Comparison of ENCODE assay signal across 12 cellular contexts in genomic region chr18:59142274-59142673, GRCh38. TPM values are rescaled to one million over a fixed set of nuclear protein-coding genes. Genes with fewer than 3 reads are reported as not detected.
A peak's percentile ranks its signal among the peaks of the same experiment; 100 is the strongest.
DNase-seq lines count a peak whose midpoint lies in the region; ATAC-seq, FAIRE-seq and TF ChIP-seq lines count a peak whose summit lies in the region.
"Had no signal": no experiment of that assay in that cellular context is flagged by ENCODE, and none has a peak within 500 bp of the region (broad histone marks: within the 10 kb centered on the region; RNA-seq: fewer than 3 reads in every experiment).

No MANE protein-coding gene starts in this region.

- H3K4me3 ChIP-seq in mucosa of stomach (ENCODE audit: low read length), result no peak overlapping the region
- H3K4me3 ChIP-seq: left lung, uterus had no signal

- H3K9me3 Mint-ChIP-seq in activated B cell treated with CpG ODN at 0.5 μM for 24 hours, result no peaks in the 10 kb centered on the region

- no peaks in the 10 kb centered on the region for H3K36me3 ChIP-seq in mucosa of stomach (ENCODE audit: control insufficient read depth, insufficient read depth, low read length)
- H3K36me3 ChIP-seq: left lung, uterus had no signal

- CTCF ChIA-PET in activated B cell treated with CpG ODN at 0.5 μM for 24 hours (lab: Charles Lee), result interaction anchor here (1.3 kb wide), 1 partner anchor 56 kb away, joined by 4 read pairs; no protein-coding TSS in a partner anchor

- H3K27me3 Mint-ChIP-seq in activated B cell treated with CpG ODN at 0.5 μM for 24 hours, result no peaks in the 10 kb centered on the region

- peak; percentile 71 for FAIRE-seq in GM12892 (lab: Jason Lieb, UNC)
- FAIRE-seq: frontal cortex had no signal

- intact Hi-C loops in activated B cell treated with CpG ODN at 0.5 μM for 24 hours (cut with micrococcal nuclease), result loop anchor here (5.0 kb wide), 1 partner anchor 485 kb away; no protein-coding TSS in a partner anchor

- TF ChIP-seq CTCF in activated B cell treated with CpG ODN at 0.5 μM for 24 hours (IDR thresholded peaks at IDR 0.05), result no peak

- no peak for TF ChIP-seq POLR2A in GM12892 (IDR thresholded peaks at IDR 0.05; ENCODE audit: low read depth, low read length)

- peaks cover 13% of the 10 kb centered on the region for H3K4me1 ChIP-seq in mucosa of stomach (ENCODE audit: control insufficient read depth, insufficient read depth, low read length)
- H3K4me1 ChIP-seq: uterus had no signal

- H3K9me3 ChIP-seq in mucosa of stomach (ENCODE audit: control insufficient read depth, low read length), result no peaks in the 10 kb centered on the region
- H3K9me3 ChIP-seq: left lung, uterus had no signal

- H3K27me3 ChIP-seq in mucosa of stomach (ENCODE audit: control insufficient read depth, insufficient read depth, low read length), result no peaks in the 10 kb centered on the region
- H3K27me3 ChIP-seq: left lung, uterus had no signal

- H3K4me1 Mint-ChIP-seq in activated B cell treated with CpG ODN at 0.5 μM for 24 hours, result peaks cover 58% of the 10 kb centered on the region

- peaks cover 26% of the 10 kb centered on the region for H3K36me3 Mint-ChIP-seq in activated B cell treated with CpG ODN at 0.5 μM for 24 hours (ENCODE audit: low read depth)

- peak overlapping the region; percentile 95 for H3K4me3 Mint-ChIP-seq in activated B cell treated with CpG ODN at 0.5 μM for 24 hours

- DNase-seq in activated CD4-positive, CD25-positive, alpha-beta regulatory T cell (lab: John Stamatoyannopoulos, UW), result no peak
- no peak for DNase-seq in GM12892 (ENCODE audit: insufficient read length)
- no peak for DNase-seq in activated B cell treated with CpG ODN at 0.5 μM for 24 hours
- DNase-seq: left lung, NCI-H82, uterus had no signal

- peak overlapping the region; percentile 100 for H3K27ac Mint-ChIP-seq in activated B cell treated with CpG ODN at 0.5 μM for 24 hours

- ATAC-seq in activated CD4-positive, CD25-positive, alpha-beta regulatory T cell treated with anti-CD3 and anti-CD28 coated beads, Interleukin-2, amount 50 U/mL, for 24 hours, result peak; percentile 4 to 16
- ATAC-seq in activated B cell treated with CpG ODN at 0.5 μM for 24 hours (ENCODE audit: low read depth), result no peak
- no peak for ATAC-seq in GM21360 (IDR thresholded peaks at IDR 0.05; ENCODE audit: unreplicated experiment)
- ATAC-seq in GM21737 (IDR thresholded peaks at IDR 0.05; ENCODE audit: unreplicated experiment), result no peak
- ATAC-seq in HG02840 (IDR thresholded peaks at IDR 0.05; ENCODE audit: low FRiP score, unreplicated experiment), result no peak

- POLR2A ChIA-PET in activated B cell treated with CpG ODN at 0.5 μM for 24 hours (lab: Charles Lee), result interaction anchor here (1.0 to 3.7 kb wide), 3 partner anchors 59 to 261 kb away, joined by 3 to 20 read pairs (median 4); no protein-coding TSS in a partner anchor

- peak overlapping the region; percentile 17 for H3K9ac ChIP-seq in mucosa of stomach (ENCODE audit: low read length)

RNA-seq across cellular contexts. Expression of gene SEC11C, which starts 2.6 kb away (rescaled TPM):
- 278 TPM for polyA plus RNA-seq in GM12892 (2012; ENCODE audit: missing spikeins)
- 112 and 126 TPM in 2 replicates for total RNA-seq in activated B cell treated with CpG ODN at 0.5 μM for 24 hours

Comparison
In these comparisons a context has a peak if more than half of its experiments do, and no peak if none do; other contexts are left out.
1. ATAC-seq: peak in activated CD4-positive, CD25-positive, alpha-beta regulatory T cell treated with anti-CD3 and anti-CD28 coated beads, Interleukin-2, amount 50 U/mL, for 24 hours (2 of 2); none in activated B cell treated with CpG ODN at 0.5 μM for 24 hours (single experiment), GM21360 (single experiment), GM21737 (single experiment) and HG02840 (single experiment).